ENCODE assay signal across 23 cellular contexts in genomic region chr20:11000416-11000815, GRCh38.
"Had no signal": no experiment of that assay in that cellular context is flagged by ENCODE, and none has a peak within 500 bp of the region (broad histone marks: within the 10 kb centered on the region; RNA-seq: fewer than 3 reads in every experiment).

No MANE protein-coding gene starts in this region.

- H3K4me3 ChIP-seq: coronary artery, esophagus squamous epithelium, lung, neural progenitor cell, right atrium auricular region, stomach, thyroid gland had no signal

- ATAC-seq: left lobe of liver; naive thymus-derived CD4-positive, alpha-beta T cell; sciatic nerve; stimulated activated effector memory CD8-positive, alpha-beta T cell treated with anti-CD3 and anti-CD28 coated beads, Interleukin-12 subunit alpha, Interleukin-12 subunit beta, amount 100 ng/mL, for 72 hours had no signal

- DNase-seq: dermis blood vessel endothelial cell; effector memory CD4-positive, alpha-beta T cell; erythroblast; esophagus squamous epithelium; hypothalamus; immature natural killer cell; islet precursor cell; mesendoderm; midbrain; naive thymus-derived CD4-positive, alpha-beta T cell; stimulated activated CD4-positive, alpha-beta T cell treated with anti-CD3 and anti-CD28 coated beads, Interleukin-2, amount 100 ng/mL, for 24 hours; stimulated activated CD4-positive, alpha-beta T cell treated with anti-CD3 and anti-CD28 coated beads, Interleukin-4, amount 100 ng/mL, for 24 hours; stimulated activated naive CD4-positive, alpha-beta T cell treated with Interleukin-2 at 50 U/mL for 16 hours; stomach; thyroid gland had no signal

- H3K9ac ChIP-seq: neural progenitor cell, parathyroid adenoma had no signal

- H3K9me3 ChIP-seq: esophagus squamous epithelium, right atrium auricular region, stomach, thyroid gland had no signal

- H3K4me1 ChIP-seq: neural progenitor cell, parathyroid adenoma, right atrium auricular region, thyroid gland had no signal

- H3K27ac ChIP-seq: coronary artery, neural progenitor cell, parathyroid adenoma, right atrium auricular region, stomach, thyroid gland had no signal

- H3K79me2 ChIP-seq: parathyroid adenoma had no signal

- H2AFZ ChIP-seq: neural progenitor cell, parathyroid adenoma had no signal

- H3K27me3 ChIP-seq: esophagus squamous epithelium, neural progenitor cell, right atrium auricular region, stomach, thyroid gland had no signal

- H3K36me3 ChIP-seq: esophagus squamous epithelium, neural progenitor cell, right atrium auricular region, stomach, thyroid gland had no signal

- H3K4me2 ChIP-seq: neural progenitor cell had no signal
